24 cellular contexts compared by ENCODE assay signal in the genomic region with DNA sequence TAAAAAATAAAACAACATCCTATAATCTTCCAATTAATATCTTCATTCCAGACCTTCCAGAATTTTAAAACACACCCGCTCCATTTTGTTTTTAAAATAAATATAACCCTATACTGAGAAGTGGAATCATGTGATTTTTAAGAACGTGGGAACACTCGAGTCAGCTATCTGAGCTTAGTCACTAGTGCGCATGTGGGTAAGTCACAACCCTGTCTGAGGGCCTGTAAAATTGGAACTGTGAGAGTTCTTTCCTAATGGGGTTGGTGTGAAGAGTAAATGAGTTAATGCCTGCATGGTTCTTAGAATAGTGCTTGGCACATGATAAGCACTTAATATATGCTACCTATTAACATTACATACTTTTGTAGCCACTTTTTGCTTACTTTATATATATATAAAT. TPM values are rescaled to one million over a fixed set of nuclear protein-coding genes. Genes with fewer than 3 reads are reported as not detected.
DNase-seq lines count a peak whose midpoint lies in the region; ATAC-seq and TF ChIP-seq lines count a peak whose summit lies in the region.
"Had no signal": no experiment of that assay in that cellular context is flagged by ENCODE, and none has a peak within 500 bp of the region (broad histone marks: within the 10 kb centered on the region; RNA-seq: fewer than 3 reads in every experiment).

No MANE protein-coding gene starts in this region.

- no peak overlapping the region for H3K18ac ChIP-seq in H9 (ENCODE audit: insufficient read length, low read depth, low read length)

- no peak overlapping the region for H3K14ac ChIP-seq in H9 (ENCODE audit: insufficient read depth, low read length)

- H2BK20ac ChIP-seq in H9 (ENCODE audit: low read depth, low read length, poor library complexity, severe bottlenecking) = no peak overlapping the region

- no peaks in the 10 kb centered on the region for H3K36me3 ChIP-seq in body of pancreas (replicated peaks in 1 of 2; ENCODE audit: insufficient read depth in 1 of 2, low read depth in 2 of 2)
- H3K36me3 ChIP-seq in heart left ventricle = peaks cover 0 to 26% (median 8%) of the 10 kb centered on the region in 9 donors
- no peaks in the 10 kb centered on the region for H3K36me3 ChIP-seq in psoas muscle (ENCODE audit: insufficient read depth in 1 of 2, low read depth in 1 of 2)
- H3K36me3 ChIP-seq in colonic mucosa = no peaks in the 10 kb centered on the region
- H3K36me3 ChIP-seq: neural progenitor cell, Peyer's patch, SJSA1, tibial nerve had no signal

- no peaks in the 10 kb centered on the region for H3K23me2 ChIP-seq in H9 (ENCODE audit: insufficient read length, low read depth, low read length, poor library complexity, severe bottlenecking)

- no peaks in the 10 kb centered on the region for H3K9me3 ChIP-seq in body of pancreas
- H3K9me3 ChIP-seq in heart left ventricle = no peaks in the 10 kb centered on the region
- no peaks in the 10 kb centered on the region for H3K9me3 ChIP-seq in psoas muscle
- H3K9me3 ChIP-seq in colonic mucosa = no peaks in the 10 kb centered on the region
- no peaks in the 10 kb centered on the region for H3K9me3 ChIP-seq in H9 (ENCODE audit: control insufficient read depth, low read depth, low read length)
- H3K9me3 ChIP-seq: A549, Peyer's patch, SJSA1, tibial nerve had no signal

- H2BK12ac ChIP-seq in H9 (ENCODE audit: insufficient read length, low read depth, low read length) = no peak overlapping the region

- no peak overlapping the region for H4K8ac ChIP-seq in H9 (replicated peaks; ENCODE audit: insufficient read length, low read depth, low read length)

- H3K79me2 ChIP-seq in H9 (ENCODE audit: insufficient read depth, low read length) = no peaks in the 10 kb centered on the region

- no peak overlapping the region for H3T11ph ChIP-seq in H9 (ENCODE audit: low read length)

- H3K56ac ChIP-seq in H9 (ENCODE audit: insufficient read length, low read depth, low read length) = no peak overlapping the region

- H3K27me3 Mint-ChIP-seq in H9 (ENCODE audit: low read depth) (no peaks in the 10 kb centered on the region), HFFc6 (ENCODE audit: insufficient read depth) (no peaks in the 10 kb centered on the region)
- H3K27me3 Mint-ChIP-seq: activated naive CD8-positive, alpha-beta T cell; activated T-helper 17 cell treated with anti-CD3 and anti-CD28 coated beads, Interleukin-2, amount 50 U/mL, for 72 hours; progenitor cell of endocrine pancreas had no signal

- H2AFZ ChIP-seq in H9 (ENCODE audit: low read length) = no peak overlapping the region

- H3K4ac ChIP-seq in H9 (ENCODE audit: low read depth, low read length) = no peak overlapping the region

- H4K20me1 ChIP-seq in H9 (ENCODE audit: control insufficient read depth, insufficient read depth, insufficient read length) = no peaks in the 10 kb centered on the region

- H3K4me3 Mint-ChIP-seq in H9 (no peak overlapping the region), HFFc6 (no peak overlapping the region)
- H3K4me3 Mint-ChIP-seq: activated naive CD8-positive, alpha-beta T cell; activated T-helper 17 cell treated with anti-CD3 and anti-CD28 coated beads, Interleukin-2, amount 50 U/mL, for 72 hours; neural progenitor cell; T-helper 1 cell treated with Interleukin-12 subunit alpha and Interleukin-12 subunit beta and Interleukin-4 antibody, amounts not matched to agents 30 μg/mL and 1 μg/mL, for 36 hours had no signal

- H3K4me1 Mint-ChIP-seq in H9 (no peaks in the 10 kb centered on the region), HFFc6 (ENCODE audit: low read depth) (peaks cover 14% of the 10 kb centered on the region)
- H3K4me1 Mint-ChIP-seq: activated T-helper 17 cell treated with anti-CD3 and anti-CD28 coated beads, Interleukin-2, amount 50 U/mL, for 72 hours had no signal

- peak; percentile 40 for ATAC-seq in body of pancreas
- peak; percentile 68 to 82 (median 76) for ATAC-seq in heart left ventricle
- ATAC-seq in psoas muscle = peak; percentile 34 to 62 (median 53)
- no peak for ATAC-seq in HG02885 (IDR thresholded peaks at IDR 0.05; ENCODE audit: poor library complexity, unreplicated experiment)
- ATAC-seq: A549; activated T-helper 17 cell treated with anti-CD3 and anti-CD28 coated beads, Interleukin-2, amount 50 U/mL, for 72 hours; HepG2 had no signal

- H3K4me3 ChIP-seq in body of pancreas = no peak overlapping the region
- H3K4me3 ChIP-seq in heart left ventricle = no peak overlapping the region
- H3K4me3 ChIP-seq in psoas muscle = no peak overlapping the region
- no peak overlapping the region for H3K4me3 ChIP-seq in colonic mucosa
- H3K4me3 ChIP-seq: A549, neural progenitor cell, Peyer's patch, SJSA1, tibial nerve had no signal

- H3K27ac ChIP-seq in body of pancreas (peak overlapping the region in 1 of 4 donors; percentile 58), heart left ventricle (peak overlapping the region in 9 of 12 donors; percentile 12 to 80 (median 69)), psoas muscle (no peak overlapping the region), colonic mucosa (no peak overlapping the region), H9 (ENCODE audit: insufficient read length, low read depth, low read length) (no peak overlapping the region)
- H3K27ac ChIP-seq: A549, neural progenitor cell, Peyer's patch, SJSA1, tibial nerve had no signal

- H3K27me3 ChIP-seq in body of pancreas (no peaks in the 10 kb centered on the region), heart left ventricle (no peaks in the 10 kb centered on the region), psoas muscle (ENCODE audit: insufficient read depth in 3 of 3, low read length in 2 of 3) (no peaks in the 10 kb centered on the region), colonic mucosa (no peaks in the 10 kb centered on the region), H9 (ENCODE audit: insufficient read depth, low read length) (no peaks in the 10 kb centered on the region)
- H3K27me3 ChIP-seq: neural progenitor cell, Peyer's patch, SJSA1, tibial nerve had no signal

- no peaks in the 10 kb centered on the region for H3K36me3 Mint-ChIP-seq in H9 (ENCODE audit: insufficient read depth in 1 of 3, low read depth in 3 of 3)
- no peaks in the 10 kb centered on the region for H3K36me3 Mint-ChIP-seq in HFFc6 (ENCODE audit: low read depth)
- H3K36me3 Mint-ChIP-seq: activated naive CD8-positive, alpha-beta T cell; neural progenitor cell had no signal

- H3K23ac ChIP-seq in H9 (ENCODE audit: insufficient read length, low read depth, low read length) = no peak overlapping the region

- no peak overlapping the region for H4K91ac ChIP-seq in H9 (ENCODE audit: insufficient read length, low read depth, low read length)

- no peak overlapping the region for H2AK5ac ChIP-seq in H9 (ENCODE audit: insufficient read length, low read length)

- TF ChIP-seq POLR2A in body of pancreas (IDR thresholded peaks at IDR 0.05) (no peak), heart left ventricle (IDR thresholded peaks at IDR 0.05) (no peak)

- no peak overlapping the region for H2BK15ac ChIP-seq in H9 (ENCODE audit: low read depth, low read length)

- H3K4me1 ChIP-seq in body of pancreas (peaks cover 36% of the 10 kb centered on the region), heart left ventricle (peaks cover 3 to 62% (median 29%) of the 10 kb centered on the region in 12 donors), psoas muscle (no peaks in the 10 kb centered on the region), colonic mucosa (no peaks in the 10 kb centered on the region), H9 (ENCODE audit: insufficient read depth, low read length) (no peaks in the 10 kb centered on the region)
- H3K4me1 ChIP-seq: A549, neural progenitor cell, Peyer's patch, SJSA1, tibial nerve had no signal

- intact Hi-C loops in body of pancreas (cut with DNase I) = no loop called here
- intact Hi-C loops in heart left ventricle (cut with DNase I) = no loop called here
- intact Hi-C loops in psoas muscle (cut with DNase I) = no loop called here
- intact Hi-C loops in colonic mucosa (cut with DNase I) = no loop called here

- H3K27ac Mint-ChIP-seq in H9 = no peak overlapping the region
- no peak overlapping the region for H3K27ac Mint-ChIP-seq in HFFc6
- H3K27ac Mint-ChIP-seq: activated naive CD8-positive, alpha-beta T cell; activated T-helper 17 cell treated with anti-CD3 and anti-CD28 coated beads, Interleukin-2, amount 50 U/mL, for 72 hours; neural progenitor cell; progenitor cell of endocrine pancreas; T-helper 1 cell treated with Interleukin-12 subunit alpha and Interleukin-12 subunit beta and Interleukin-4 antibody, amounts not matched to agents 30 μg/mL and 1 μg/mL, for 36 hours had no signal

- H3K9ac ChIP-seq in colonic mucosa (ENCODE audit: low read depth in 2 of 2, low read length in 2 of 2) (no peak overlapping the region), H9 (ENCODE audit: extremely low read depth, insufficient read length, low read length) (no peak overlapping the region)
- H3K9ac ChIP-seq: neural progenitor cell had no signal

- H3K4me2 ChIP-seq in H9 (ENCODE audit: insufficient read depth, insufficient read length, low read length) = no peak overlapping the region
- H3K4me2 ChIP-seq: A549, neural progenitor cell had no signal

- no peaks in the 10 kb centered on the region for H3K9me3 Mint-ChIP-seq in H9
- no peaks in the 10 kb centered on the region for H3K9me3 Mint-ChIP-seq in HFFc6
- H3K9me3 Mint-ChIP-seq: activated T-helper 17 cell treated with anti-CD3 and anti-CD28 coated beads, Interleukin-2, amount 50 U/mL, for 72 hours; neural progenitor cell; T-helper 1 cell treated with Interleukin-12 subunit alpha and Interleukin-12 subunit beta and Interleukin-4 antibody, amounts not matched to agents 30 μg/mL and 1 μg/mL, for 36 hours had no signal

- H4K5ac ChIP-seq in H9 (ENCODE audit: insufficient read length, low read depth, low read length) = no peak overlapping the region

- 74 to 77% methylated on average over 4 of the region's 4 CpGs for WGBS in body of pancreas, 2 donors
- 38 to 49% (median 44%) methylated on average over 4 of the region's 4 CpGs for WGBS in heart left ventricle, 4 donors
- 77 to 79% (median 77%) methylated on average over 4 of the region's 4 CpGs for WGBS in psoas muscle, 3 donors
- 100% methylated on average over 1 of the region's 4 CpGs for WGBS in H9 (ENCODE audit: extremely low coverage, insufficient read length, low lambda C conversion rate)

- H2BK5ac ChIP-seq in H9 (ENCODE audit: insufficient read length, low read length) = no peak overlapping the region

- DNase-seq in ELR (ENCODE audit: low read depth) (peak; percentile 9), body of pancreas (no peak), heart left ventricle (peak in 2 of 5 donors; percentile 29 to 52), psoas muscle (no peak), colonic mucosa (no peak), H9 (no peak), HFFc6 (no peak)
- DNase-seq: activated CD4-positive, alpha-beta T cell treated with anti-CD3 and anti-CD28 coated beads, Interleukin-2, amount 50 U/mL, for 1 hour; activated CD8-positive, alpha-beta memory T cell treated with anti-CD3 and anti-CD28 coated beads, Interleukin-2, amount 50 U/mL, for 4 hours; NCI-H1436; NCI-H510A treated with DMSO at 0.1 percent for 48 hours; Peyer's patch; small intestine; stimulated activated naive CD4-positive, alpha-beta T cell treated with Interleukin-2 at 50 U/mL for 16 hours had no signal

- H2BK120ac ChIP-seq in H9 (ENCODE audit: low read depth, low read length, poor library complexity, severe bottlenecking) = no peak overlapping the region

- no peaks in the 10 kb centered on the region for H3K79me1 ChIP-seq in H9 (ENCODE audit: insufficient read depth, low read depth, low read length, poor library complexity, severe bottlenecking)

- no peak for TF ChIP-seq CTCF in body of pancreas (IDR thresholded peaks at IDR 0.05)
- TF ChIP-seq CTCF in heart left ventricle (IDR thresholded peaks at IDR 0.05) = no peak
- TF ChIP-seq CTCF in psoas muscle (IDR thresholded peaks at IDR 0.05) = no peak
- TF ChIP-seq CTCF in colonic mucosa (IDR thresholded peaks at IDR 0.05) = no peak
- no peak for TF ChIP-seq CTCF in H9 (conservative IDR thresholded peaks at IDR 0.05)
- TF ChIP-seq CTCF in HFFc6 (IDR thresholded peaks at IDR 0.05) = no peak

RNA-seq across cellular contexts. Expression of gene POLR2M, which starts 19.9 kb away (rescaled TPM):
- 10 to 100 TPM; 14.5 to 22.6 TPM for total RNA-seq in body of pancreas
- total RNA-seq in heart left ventricle = 100 to 1,000 TPM in 1 of 9 donors, 10 to 100 TPM in 8; 23.6 to 243 (median 52.8) TPM
- 100 to 1,000 TPM in 1 of 2 donors, 10 to 100 TPM in 1; 17.4 to 210 TPM for polyA plus RNA-seq in heart left ventricle
- total RNA-seq in psoas muscle = 100 to 1,000 TPM in 2 of 4 donors, 10 to 100 TPM in 2; 81.2 to 114 (median 94.2) TPM
- 100 to 1,000 TPM in 2 of 3 donors, 10 to 100 TPM in 1; 78.0 to 403 (median 131) TPM for polyA plus RNA-seq in psoas muscle
- total RNA-seq in colonic mucosa = 10 to 100 TPM; 61.7 to 75.9 TPM
- 59.8 and 67.3 TPM in 2 replicates for total RNA-seq in H9 (2021)
- total RNA-seq in HFFc6 (2021; fragmentation: NEBNext Ultra II Directional; extraction: Animal tissue kit (Norgen Biotek cat#: 25700)) = 10 to 100 TPM; 66.5 to 77.7 (median 72.1) TPM

Comparison
In these comparisons a context has a peak if more than half of its experiments do, and no peak if none do; other contexts are left out.
1. H3K27ac ChIP-seq: peak in heart left ventricle (9 of 12); none in psoas muscle (single experiment), colonic mucosa (single experiment) and H9 (single experiment).